19 cellular contexts compared by ENCODE assay signal in the genomic region with DNA sequence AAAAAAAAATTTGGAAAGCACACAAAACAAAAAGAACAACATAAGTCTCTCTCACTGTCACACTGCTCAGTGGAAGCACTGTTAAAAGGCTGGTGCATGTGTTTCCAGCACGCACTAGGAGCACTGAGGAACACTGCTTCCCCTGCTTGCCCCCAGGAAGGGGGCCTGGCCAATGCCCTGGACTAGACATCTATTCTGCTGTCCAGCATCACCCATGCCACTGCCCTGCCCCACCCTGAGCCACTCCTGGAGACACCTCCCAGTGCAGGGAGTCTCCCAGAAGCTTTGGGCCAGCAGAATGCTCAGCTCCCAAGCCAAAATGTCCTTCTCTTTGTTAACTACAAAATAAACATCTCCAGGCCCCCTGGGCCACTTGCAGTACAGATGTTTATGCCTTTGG. TPM values are rescaled to one million over a fixed set of nuclear protein-coding genes. Genes with fewer than 3 reads are reported as not detected.
DNase-seq lines count a peak whose midpoint lies in the region; ATAC-seq and TF ChIP-seq lines count a peak whose summit lies in the region.
"Had no signal": no experiment of that assay in that cellular context is flagged by ENCODE, and none has a peak within 500 bp of the region (broad histone marks: within the 10 kb centered on the region; RNA-seq: fewer than 3 reads in every experiment).

No MANE protein-coding gene starts in this region.

- H3K36me3 Mint-ChIP-seq in natural killer cell treated with Interleukin-12 subunit alpha and Interleukin-12 subunit beta and Interleukin-15 and Interleukin-18, amount 100 ng/mL, for 72 hours = no peaks in the 10 kb centered on the region
- H3K36me3 Mint-ChIP-seq: CD4-positive, CD25-positive, alpha-beta regulatory T cell had no signal

- no peak overlapping the region for H3K27ac ChIP-seq in spleen
- H3K27ac ChIP-seq: BLaER1, GM23248, RWPE1, SK-N-MC had no signal

- H3K27me3 ChIP-seq in spleen (replicated peaks in 1 of 7) = peaks cover 0 to 53% (median 0%) of the 10 kb centered on the region in 7 donors

- ATAC-seq in Right ventricle myocardium superior (ENCODE audit: poor library complexity) (no peak), GM21526 (IDR thresholded peaks at IDR 0.05; ENCODE audit: low FRiP score, unreplicated experiment) (no peak)
- ATAC-seq in natural killer cell treated with Interleukin-12 subunit alpha and Interleukin-12 subunit beta and Interleukin-15 and Interleukin-18, amount 100 ng/mL, for 72 hours = no peak

- H3K9me3 Mint-ChIP-seq in natural killer cell treated with Interleukin-12 subunit alpha and Interleukin-12 subunit beta and Interleukin-15 and Interleukin-18, amount 100 ng/mL, for 72 hours = no peaks in the 10 kb centered on the region
- H3K9me3 Mint-ChIP-seq: CD4-positive, CD25-positive, alpha-beta regulatory T cell had no signal

- 92 to 100% (median 100%) methylated on average over 1 of the region's 1 CpG for WGBS in spleen, 5 donors

- intact Hi-C loops in cardiac septum (cut with DNase I) = loop anchor here (2.0 kb wide), 2 partner anchors 89 to 301 kb away; no protein-coding TSS in a partner anchor
- intact Hi-C loops in Right ventricle myocardium superior (cut with DNase I) = loop anchor here (10.0 kb wide), 1 partner anchor 81 kb away; a partner anchor contains a TSS
- intact Hi-C loops in spleen (cut with DNase I; ENCODE audit: low total_unique reads) = no loop called here

- H3K36me3 ChIP-seq in spleen = no peaks in the 10 kb centered on the region
- H3K36me3 ChIP-seq: BLaER1 had no signal

- peaks cover 26 to 49% of the 10 kb centered on the region in 2 donors for H3K27me3 Mint-ChIP-seq in natural killer cell treated with Interleukin-12 subunit alpha and Interleukin-12 subunit beta and Interleukin-15 and Interleukin-18, amount 100 ng/mL, for 72 hours

- H3K4me3 ChIP-seq in spleen = no peak overlapping the region
- H3K4me3 ChIP-seq: BLaER1, GM23248, K562, SK-N-MC had no signal

- H3K4me1 ChIP-seq in spleen = peaks cover 7 to 44% (median 39%) of the 10 kb centered on the region in 6 donors
- H3K4me1 ChIP-seq: BLaER1 had no signal

- H3K4me1 Mint-ChIP-seq in natural killer cell treated with Interleukin-12 subunit alpha and Interleukin-12 subunit beta and Interleukin-15 and Interleukin-18, amount 100 ng/mL, for 72 hours (ENCODE audit: low read depth in 2 of 2) = peaks cover 7 to 12% of the 10 kb centered on the region in 2 donors

- TF ChIP-seq POLR2A in spleen (IDR thresholded peaks at IDR 0.05) = no peak

- H3K27ac Mint-ChIP-seq in natural killer cell treated with Interleukin-12 subunit alpha and Interleukin-12 subunit beta and Interleukin-15 and Interleukin-18, amount 100 ng/mL, for 72 hours = no peak overlapping the region
- H3K27ac Mint-ChIP-seq: CD4-positive, CD25-positive, alpha-beta regulatory T cell had no signal

- H3K9me3 ChIP-seq in spleen = no peaks in the 10 kb centered on the region
- H3K9me3 ChIP-seq: BLaER1 had no signal

- H3K4me3 Mint-ChIP-seq in natural killer cell treated with Interleukin-12 subunit alpha and Interleukin-12 subunit beta and Interleukin-15 and Interleukin-18, amount 100 ng/mL, for 72 hours = no peak overlapping the region
- H3K4me3 Mint-ChIP-seq: CD4-positive, CD25-positive, alpha-beta regulatory T cell had no signal

- TF ChIP-seq CTCF in spleen (IDR thresholded peaks at IDR 0.05 in 8 of 11, conservative IDR thresholded peaks at IDR 0.05 in 3 of 11) = no peak

- DNase-seq in cardiac septum (ENCODE audit: low spot score) = peak; percentile 31
- DNase-seq in Right ventricle myocardium superior = no peak
- peak; percentile 65 for DNase-seq in mesenteric fat pad (ENCODE audit: low spot score)
- DNase-seq in spleen = peak; percentile 66
- no peak for DNase-seq in NCI-H2081 treated with DMSO at 0.1 percent for 48 hours (lab: John Stamatoyannopoulos, UW)
- no peak for DNase-seq in natural killer cell treated with Interleukin-12 subunit alpha and Interleukin-12 subunit beta and Interleukin-15 and Interleukin-18, amount 100 ng/mL, for 72 hours (ENCODE audit: low spot score)
- DNase-seq: CD4-positive, CD25-positive, alpha-beta regulatory T cell; Kasumi-1; NCI-H1105 treated with DMSO at 0.1 percent for 48 hours; NCI-H146; NCI-H2227 treated with DMSO at 0.1 percent for 48 hours; SIG-M5 had no signal

RNA-seq across cellular contexts. Expression of a gene that starts 49.7 kb away (rescaled TPM):
- total RNA-seq in cardiac septum (1.3 TPM), Right ventricle myocardium superior (0.32 TPM), mesenteric fat pad (1.4 TPM), spleen (10 to 100 TPM; 38.0 to 90.3 (median 62.0) TPM)
- polyA plus RNA-seq in spleen = 10 to 100 TPM; 18.5 to 62.6 (median 60.4) TPM
- under 1 TPM; 0.67 to 0.71 TPM for total RNA-seq in natural killer cell treated with Interleukin-12 subunit alpha and Interleukin-12 subunit beta and Interleukin-15 and Interleukin-18, amount 100 ng/mL, for 72 hours
- total RNA-seq: GM23248, OCI-LY7 had no signal
- polyA plus RNA-seq: GM23248 had no signal

Comparison
In these comparisons a context has a peak if more than half of its experiments do, and no peak if none do; other contexts are left out.
1. DNase-seq: peak in cardiac septum (single experiment), mesenteric fat pad (single experiment) and spleen (single experiment); none in Right ventricle myocardium superior (single experiment), NCI-H2081 treated with DMSO at 0.1 percent for 48 hours (single experiment) and natural killer cell treated with Interleukin-12 subunit alpha and Interleukin-12 subunit beta and Interleukin-15 and Interleukin-18, amount 100 ng/mL, for 72 hours (single experiment).
2. RNA of a gene that starts 49.7 kb away (total RNA-seq): 38.0 to 90.3 TPM in spleen; 1.4 TPM in mesenteric fat pad (single experiment), 1.3 TPM in cardiac septum (single experiment), 0.67 to 0.71 TPM in natural killer cell treated with Interleukin-12 subunit alpha and Interleukin-12 subunit beta and Interleukin-15 and Interleukin-18, amount 100 ng/mL, for 72 hours and 0.32 TPM in Right ventricle myocardium superior (single experiment); every median in the first group is over 10 times any median in the second.